In genomic region chr9:14058078-14058688, GRCh38 we compare ENCODE assay signal across 14 cellular contexts.
DNase-seq lines count a peak whose midpoint lies in the region; ATAC-seq and TF ChIP-seq lines count a peak whose summit lies in the region.
"Had no signal": no experiment of that assay in that cellular context is flagged by ENCODE, and none has a peak within 500 bp of the region (broad histone marks: within the 10 kb centered on the region; RNA-seq: fewer than 3 reads in every experiment).

No MANE protein-coding gene starts in this region.

- H3K9me3 ChIP-seq in BE2C (no peaks in the 10 kb centered on the region), MG63 (no peaks in the 10 kb centered on the region), SJCRH30 (replicated peaks) (no peaks in the 10 kb centered on the region)
- H3K9me3 ChIP-seq: BLaER1 treated with 17β-estradiol and CSF1 and Interleukin-3, amounts not matched to agents 10 nM and 100 nM had no signal

- TF ChIP-seq CTCF in BE2C (IDR thresholded peaks at IDR 0.05; ENCODE audit: low read depth, low read length) (no peak), nephron (IDR thresholded peaks at IDR 0.05; ENCODE audit: unreplicated experiment in 3 of 3) (no peak)

- peak overlapping the region; percentile 12 to 29 (median 14) for H3K4me3 Mint-ChIP-seq in nephron
- H3K4me3 Mint-ChIP-seq: CD8-positive, alpha-beta T cell had no signal

- no peaks in the 10 kb centered on the region for H3K27me3 Mint-ChIP-seq in nephron (ENCODE audit: low read depth)

- H3K27ac ChIP-seq in SJCRH30, result peak overlapping the region; percentile 29
- H3K27ac ChIP-seq: BLaER1 treated with 17β-estradiol and CSF1 and Interleukin-3, amounts not matched to agents 10 nM and 100 nM had no signal

- H3K4me3 ChIP-seq in BE2C (ENCODE audit: low read depth, low read length) (peak overlapping the region; percentile 7; the same call in 1 of the 2 replicates), MG63 (no peak overlapping the region), SJCRH30 (no peak overlapping the region)
- H3K4me3 ChIP-seq: BLaER1 treated with 17β-estradiol and CSF1 and Interleukin-3, amounts not matched to agents 10 nM and 100 nM had no signal

- H3K4me1 ChIP-seq in BE2C (peaks cover 45% of the 10 kb centered on the region), SJCRH30 (peaks cover 49% of the 10 kb centered on the region)

- H3K27me3 ChIP-seq in BE2C (no peaks in the 10 kb centered on the region), MG63 (peaks cover 2% of the 10 kb centered on the region; the same call in 1 of the 2 replicates), SJCRH30 (no peaks in the 10 kb centered on the region)
- H3K27me3 ChIP-seq: BLaER1 treated with 17β-estradiol and CSF1 and Interleukin-3, amounts not matched to agents 10 nM and 100 nM had no signal

- DNase-seq in BE2C (peak; percentile 71), MG63 (peak; percentile 58), SJCRH30 (peak; percentile 50 to 71)
- DNase-seq in effector CD4-positive, alpha-beta T cell, result no peak
- DNase-seq: CD8-positive, alpha-beta T cell; DMS79; KBM-7; MV-4-11; NCI-H187 treated with DMSO at 0.1 percent for 48 hours had no signal

- peaks cover 84% of the 10 kb centered on the region for H3K4me1 Mint-ChIP-seq in nephron

- ATAC-seq in GM21381 (IDR thresholded peaks at IDR 0.05; ENCODE audit: unreplicated experiment) (no peak), GM21529 (IDR thresholded peaks at IDR 0.05; ENCODE audit: unreplicated experiment) (no peak)
- ATAC-seq: CD8-positive, alpha-beta T cell; Panc1 had no signal

- H3K27ac Mint-ChIP-seq in nephron, result peak overlapping the region; percentile 92 to 95 (median 95)
- H3K27ac Mint-ChIP-seq: CD8-positive, alpha-beta T cell had no signal

- H3K36me3 Mint-ChIP-seq in nephron (ENCODE audit: low read depth), result no peaks in the 10 kb centered on the region
- H3K36me3 Mint-ChIP-seq: CD8-positive, alpha-beta T cell had no signal

- no peaks in the 10 kb centered on the region for H3K36me3 ChIP-seq in BE2C
- no peaks in the 10 kb centered on the region for H3K36me3 ChIP-seq in MG63
- no peaks in the 10 kb centered on the region for H3K36me3 ChIP-seq in SJCRH30
- H3K36me3 ChIP-seq: BLaER1 treated with 17β-estradiol and CSF1 and Interleukin-3, amounts not matched to agents 10 nM and 100 nM had no signal

- no peaks in the 10 kb centered on the region for H3K9me3 Mint-ChIP-seq in nephron
